29 cellular contexts compared by ENCODE assay signal in genomic region chr16:9539346-9539745, GRCh38.
"Had no signal": no experiment of that assay in that cellular context is flagged by ENCODE, and none has a peak within 500 bp of the region (broad histone marks: within the 10 kb centered on the region; RNA-seq: fewer than 3 reads in every experiment).

No MANE protein-coding gene starts in this region.

- H3K4me3 Mint-ChIP-seq: natural killer cell; nephron; neural progenitor cell; stimulated activated memory B cell treated with anti-CD40 and anti-IgM and Interleukin-4, amounts not matched to agents 10 μg/mL and 1 μg/mL and 100 μg/mL, for 72 hours; stimulated activated naive CD8-positive, alpha-beta T cell treated with anti-CD3 and anti-CD28 coated beads, Interleukin-15, amount 100 ng/mL, for 72 hours had no signal

- H3K36me3 ChIP-seq: neural progenitor cell, ovary, spleen, thoracic aorta, thyroid gland, tibial nerve, upper lobe of left lung, vagina had no signal

- H3K27me3 Mint-ChIP-seq: stimulated activated naive CD8-positive, alpha-beta T cell treated with anti-CD3 and anti-CD28 coated beads, Interleukin-15, amount 100 ng/mL, for 72 hours had no signal

- ATAC-seq: natural killer cell; psoas muscle; right cardiac atrium; sciatic nerve; stimulated activated memory B cell treated with anti-CD40 and anti-IgM and Interleukin-4, amounts not matched to agents 10 μg/mL and 1 μg/mL and 100 μg/mL, for 72 hours; stimulated activated naive CD8-positive, alpha-beta T cell treated with anti-CD3 and anti-CD28 coated beads, Interleukin-15, amount 100 ng/mL, for 72 hours; stimulated activated naive CD8-positive, alpha-beta T cell treated with anti-CD3 and anti-CD28 coated beads, Interleukin-15, Interleukin-2, amounts not matched to agents 100 U/mL and 50 U/mL, for 24 hours had no signal

- DNase-seq: natural killer cell; occipital lobe; ovary; posterior cingulate gyrus; psoas muscle; right cardiac atrium; spleen; stimulated activated CD4-positive, alpha-beta T cell treated with anti-CD3 and anti-CD28 coated beads, Interleukin-12 subunit alpha, Interleukin-12 subunit beta, amount 100 ng/mL, for 4 hours; stimulated activated CD4-positive, alpha-beta T cell treated with anti-CD3 and anti-CD28 coated beads, Interleukin-1b, Interleukin-23, amount 100 ng/mL, for 48 hours; stimulated activated CD4-positive, alpha-beta T cell treated with anti-CD3 and anti-CD28 coated beads, Interleukin-4, amount 100 ng/mL, for 1 hour; stimulated activated CD4-positive, alpha-beta T cell treated with anti-CD3 and anti-CD28 coated beads, Interleukin-4, amount 100 ng/mL, for 4 hours; stimulated activated CD8-positive, alpha-beta memory T cell treated with anti-CD3 and anti-CD28 coated beads, Interleukin-4, amount 100 ng/mL, for 48 hours; stimulated activated naive CD4-positive, alpha-beta T cell; stimulated activated naive CD8-positive, alpha-beta T cell treated with anti-CD3 and anti-CD28 coated beads, Interleukin-15, amount 100 ng/mL, for 72 hours; stimulated activated naive CD8-positive, alpha-beta T cell treated with anti-CD3 and anti-CD28 coated beads, Interleukin-15, Interleukin-2, amounts not matched to agents 100 U/mL and 50 U/mL, for 24 hours; thyroid gland; trophoblast cell; upper lobe of left lung had no signal

- H3K27ac Mint-ChIP-seq: natural killer cell; nephron; neural progenitor cell; progenitor cell of endocrine pancreas; stimulated activated memory B cell treated with anti-CD40 and anti-IgM and Interleukin-4, amounts not matched to agents 10 μg/mL and 1 μg/mL and 100 μg/mL, for 72 hours; stimulated activated naive CD8-positive, alpha-beta T cell treated with anti-CD3 and anti-CD28 coated beads, Interleukin-15, amount 100 ng/mL, for 72 hours had no signal

- H3K27ac ChIP-seq: neural progenitor cell, ovary, parathyroid adenoma, psoas muscle, skin epidermis, spleen, thoracic aorta, thyroid gland, tibial nerve, upper lobe of left lung, vagina had no signal

- H3K36me3 Mint-ChIP-seq: natural killer cell; neural progenitor cell; stimulated activated memory B cell treated with anti-CD40 and anti-IgM and Interleukin-4, amounts not matched to agents 10 μg/mL and 1 μg/mL and 100 μg/mL, for 72 hours had no signal

- H3K4me1 Mint-ChIP-seq: natural killer cell; nephron; stimulated activated memory B cell treated with anti-CD40 and anti-IgM and Interleukin-4, amounts not matched to agents 10 μg/mL and 1 μg/mL and 100 μg/mL, for 72 hours; stimulated activated naive CD8-positive, alpha-beta T cell treated with anti-CD3 and anti-CD28 coated beads, Interleukin-15, amount 100 ng/mL, for 72 hours had no signal

- H3K9ac ChIP-seq: neural progenitor cell, parathyroid adenoma had no signal

- H3K4me1 ChIP-seq: parathyroid adenoma, psoas muscle, spleen, thyroid gland, tibial nerve, upper lobe of left lung, vagina had no signal

- H3K27me3 ChIP-seq: neural progenitor cell, ovary, spleen, thyroid gland, tibial nerve, upper lobe of left lung, vagina had no signal

- H3K9me3 ChIP-seq: ovary, psoas muscle, thyroid gland, vagina had no signal

- H3K4me3 ChIP-seq: neural progenitor cell, ovary, psoas muscle, skin epidermis, smooth muscle cell, spleen, thoracic aorta, thyroid gland, tibial nerve, upper lobe of left lung, vagina had no signal
